1 cellular context compared by ENCODE assay signal in the genomic region with DNA sequence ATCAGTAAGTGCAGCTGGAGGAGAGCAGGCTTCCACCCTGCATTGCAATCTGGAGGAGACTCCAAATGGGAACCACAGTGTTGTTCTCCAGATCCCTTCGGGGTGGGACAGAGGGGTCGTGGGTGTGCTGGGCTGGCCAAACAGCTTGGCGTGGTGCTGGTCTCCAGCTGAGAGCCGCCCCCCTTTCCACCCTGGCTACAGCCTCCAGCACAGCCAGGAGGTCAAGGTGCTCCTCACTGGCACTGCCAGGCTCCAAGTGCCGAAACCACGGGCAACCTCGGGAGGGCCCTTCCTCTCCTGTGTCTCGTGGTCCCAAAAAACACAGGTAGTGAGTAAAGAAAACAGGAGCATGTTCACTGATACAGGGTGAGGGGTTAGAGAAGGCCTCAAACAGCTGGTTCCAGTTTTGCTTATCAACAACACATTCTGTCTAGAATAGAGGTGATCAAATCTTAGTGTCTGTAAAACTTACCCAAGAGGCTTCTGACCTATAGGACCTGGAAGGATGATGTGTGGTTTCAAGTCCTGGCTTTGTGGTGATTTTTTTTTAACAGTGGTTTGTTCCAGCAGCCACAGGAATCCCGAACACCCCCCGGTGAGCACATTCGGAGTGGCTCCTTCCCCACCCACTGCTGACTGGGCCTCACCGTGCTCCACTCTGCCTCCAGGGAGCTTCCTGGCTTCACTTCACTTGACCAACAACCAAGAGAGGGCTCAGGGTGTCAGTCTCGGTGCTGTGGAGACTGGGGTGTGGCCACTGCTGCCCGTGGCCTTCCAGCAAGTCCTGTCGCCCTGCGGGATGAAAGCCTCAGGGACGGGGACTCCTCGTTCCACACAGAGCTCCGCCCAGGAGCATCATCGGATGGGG.
TF ChIP-seq lines count a peak whose summit lies in the region.

No MANE protein-coding gene starts in this region.

TF ChIP-seq in K562, 482 proteins besides CTCF, POLR2A, EP300 and RAD21:
- TF ChIP-seq EZH2 (IDR thresholded peaks at IDR 0.05; ENCODE audit: borderline replicate concordance, low read depth, low read length), result 0 out of 2 replicates have a peak, but pooled peaks have one; percentile 29
- TF ChIP-seq SRSF7 (optimal IDR thresholded peaks at IDR 0.05; ENCODE audit: low read depth, low read length), result no peak
- TF ChIP-seq, protein P1, sequence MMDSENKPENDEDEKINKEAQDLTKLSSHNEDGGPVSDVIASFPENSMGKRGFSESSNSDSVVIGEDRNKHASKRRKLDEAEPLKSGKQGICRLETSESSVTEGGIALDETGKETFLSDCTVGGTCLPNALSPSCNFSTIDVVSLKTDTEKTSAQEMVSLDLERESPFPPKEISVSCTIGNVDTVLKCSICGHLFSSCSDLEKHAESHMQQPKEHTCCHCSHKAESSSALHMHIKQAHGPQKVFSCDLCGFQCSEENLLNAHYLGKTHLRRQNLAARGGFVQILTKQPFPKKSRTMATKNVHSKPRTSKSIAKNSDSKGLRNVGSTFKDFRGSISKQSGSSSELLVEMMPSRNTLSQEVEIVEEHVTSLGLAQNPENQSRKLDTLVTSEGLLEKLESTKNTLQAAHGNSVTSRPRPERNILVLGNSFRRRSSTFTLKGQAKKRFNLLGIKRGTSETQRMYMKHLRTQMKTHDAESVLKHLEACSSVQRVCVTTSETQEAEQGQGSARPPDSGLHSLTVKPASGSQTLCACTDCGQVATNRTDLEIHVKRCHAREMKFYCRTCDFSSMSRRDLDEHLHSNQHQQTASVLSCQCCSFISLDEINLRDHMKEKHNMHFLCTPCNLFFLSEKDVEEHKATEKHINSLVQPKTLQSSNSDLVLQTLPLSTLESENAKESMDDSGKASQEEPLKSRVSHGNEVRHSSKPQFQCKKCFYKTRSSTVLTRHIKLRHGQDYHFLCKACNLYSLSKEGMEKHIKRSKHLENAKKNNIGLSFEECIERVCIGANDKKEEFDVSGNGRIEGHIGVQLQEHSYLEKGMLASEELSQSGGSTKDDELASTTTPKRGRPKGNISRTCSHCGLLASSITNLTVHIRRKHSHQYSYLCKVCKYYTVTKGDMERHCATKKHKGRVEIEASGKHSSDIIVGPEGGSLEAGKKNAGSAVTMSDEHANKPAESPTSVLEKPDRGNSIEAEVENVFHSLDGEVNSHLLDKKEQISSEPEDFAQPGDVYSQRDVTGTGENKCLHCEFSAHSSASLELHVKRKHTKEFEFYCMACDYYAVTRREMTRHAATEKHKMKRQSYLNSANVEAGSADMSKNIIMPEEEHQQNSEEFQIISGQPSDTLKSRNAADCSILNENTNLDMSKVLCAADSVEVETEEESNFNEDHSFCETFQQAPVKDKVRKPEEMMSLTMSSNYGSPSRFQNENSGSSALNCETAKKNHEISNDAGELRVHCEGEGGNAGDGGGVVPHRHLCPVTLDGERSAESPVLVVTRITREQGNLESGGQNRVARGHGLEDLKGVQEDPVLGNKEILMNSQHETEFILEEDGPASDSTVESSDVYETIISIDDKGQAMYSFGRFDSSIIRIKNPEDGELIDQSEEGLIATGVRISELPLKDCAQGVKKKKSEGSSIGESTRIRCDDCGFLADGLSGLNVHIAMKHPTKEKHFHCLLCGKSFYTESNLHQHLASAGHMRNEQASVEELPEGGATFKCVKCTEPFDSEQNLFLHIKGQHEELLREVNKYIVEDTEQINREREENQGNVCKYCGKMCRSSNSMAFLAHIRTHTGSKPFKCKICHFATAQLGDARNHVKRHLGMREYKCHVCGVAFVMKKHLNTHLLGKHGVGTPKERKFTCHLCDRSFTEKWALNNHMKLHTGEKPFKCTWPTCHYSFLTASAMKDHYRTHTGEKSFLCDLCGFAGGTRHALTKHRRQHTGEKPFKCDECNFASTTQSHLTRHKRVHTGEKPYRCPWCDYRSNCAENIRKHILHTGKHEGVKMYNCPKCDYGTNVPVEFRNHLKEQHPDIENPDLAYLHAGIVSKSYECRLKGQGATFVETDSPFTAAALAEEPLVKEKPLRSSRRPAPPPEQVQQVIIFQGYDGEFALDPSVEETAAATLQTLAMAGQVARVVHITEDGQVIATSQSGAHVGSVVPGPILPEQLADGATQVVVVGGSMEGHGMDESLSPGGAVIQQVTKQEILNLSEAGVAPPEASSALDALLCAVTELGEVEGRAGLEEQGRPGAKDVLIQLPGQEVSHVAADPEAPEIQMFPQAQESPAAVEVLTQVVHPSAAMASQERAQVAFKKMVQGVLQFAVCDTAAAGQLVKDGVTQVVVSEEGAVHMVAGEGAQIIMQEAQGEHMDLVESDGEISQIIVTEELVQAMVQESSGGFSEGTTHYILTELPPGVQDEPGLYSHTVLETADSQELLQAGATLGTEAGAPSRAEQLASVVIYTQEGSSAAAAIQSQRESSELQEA (IDR thresholded peaks at IDR 0.05; ENCODE audit: low read depth), result no peak
